Comparison of ENCODE assay signal across 1 cellular context in the genomic region with DNA sequence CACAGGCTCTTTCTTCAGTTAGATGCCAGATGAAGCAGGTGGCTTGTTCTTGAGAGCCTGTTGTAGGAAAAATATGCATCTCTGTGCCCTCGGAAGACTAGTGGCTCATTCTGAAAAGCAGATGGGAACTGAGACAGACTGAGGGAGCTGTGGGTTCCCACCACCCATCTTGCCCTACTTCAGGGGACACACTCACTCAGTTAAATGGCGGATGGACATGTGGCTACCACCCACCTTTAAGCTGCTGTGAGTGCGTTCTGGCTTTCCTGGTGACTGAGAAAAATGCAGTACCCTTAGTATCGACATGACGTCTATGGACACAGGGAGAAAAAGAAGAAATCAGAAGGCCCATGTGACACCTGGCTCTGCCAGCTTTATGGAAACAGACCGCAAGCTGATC.
TF ChIP-seq lines count a peak whose summit lies in the region.

No MANE protein-coding gene starts in this region.

TF ChIP-seq in GM23338, 12 proteins besides CTCF, POLR2A, EP300 and RAD21:
- TF ChIP-seq, protein P1, sequence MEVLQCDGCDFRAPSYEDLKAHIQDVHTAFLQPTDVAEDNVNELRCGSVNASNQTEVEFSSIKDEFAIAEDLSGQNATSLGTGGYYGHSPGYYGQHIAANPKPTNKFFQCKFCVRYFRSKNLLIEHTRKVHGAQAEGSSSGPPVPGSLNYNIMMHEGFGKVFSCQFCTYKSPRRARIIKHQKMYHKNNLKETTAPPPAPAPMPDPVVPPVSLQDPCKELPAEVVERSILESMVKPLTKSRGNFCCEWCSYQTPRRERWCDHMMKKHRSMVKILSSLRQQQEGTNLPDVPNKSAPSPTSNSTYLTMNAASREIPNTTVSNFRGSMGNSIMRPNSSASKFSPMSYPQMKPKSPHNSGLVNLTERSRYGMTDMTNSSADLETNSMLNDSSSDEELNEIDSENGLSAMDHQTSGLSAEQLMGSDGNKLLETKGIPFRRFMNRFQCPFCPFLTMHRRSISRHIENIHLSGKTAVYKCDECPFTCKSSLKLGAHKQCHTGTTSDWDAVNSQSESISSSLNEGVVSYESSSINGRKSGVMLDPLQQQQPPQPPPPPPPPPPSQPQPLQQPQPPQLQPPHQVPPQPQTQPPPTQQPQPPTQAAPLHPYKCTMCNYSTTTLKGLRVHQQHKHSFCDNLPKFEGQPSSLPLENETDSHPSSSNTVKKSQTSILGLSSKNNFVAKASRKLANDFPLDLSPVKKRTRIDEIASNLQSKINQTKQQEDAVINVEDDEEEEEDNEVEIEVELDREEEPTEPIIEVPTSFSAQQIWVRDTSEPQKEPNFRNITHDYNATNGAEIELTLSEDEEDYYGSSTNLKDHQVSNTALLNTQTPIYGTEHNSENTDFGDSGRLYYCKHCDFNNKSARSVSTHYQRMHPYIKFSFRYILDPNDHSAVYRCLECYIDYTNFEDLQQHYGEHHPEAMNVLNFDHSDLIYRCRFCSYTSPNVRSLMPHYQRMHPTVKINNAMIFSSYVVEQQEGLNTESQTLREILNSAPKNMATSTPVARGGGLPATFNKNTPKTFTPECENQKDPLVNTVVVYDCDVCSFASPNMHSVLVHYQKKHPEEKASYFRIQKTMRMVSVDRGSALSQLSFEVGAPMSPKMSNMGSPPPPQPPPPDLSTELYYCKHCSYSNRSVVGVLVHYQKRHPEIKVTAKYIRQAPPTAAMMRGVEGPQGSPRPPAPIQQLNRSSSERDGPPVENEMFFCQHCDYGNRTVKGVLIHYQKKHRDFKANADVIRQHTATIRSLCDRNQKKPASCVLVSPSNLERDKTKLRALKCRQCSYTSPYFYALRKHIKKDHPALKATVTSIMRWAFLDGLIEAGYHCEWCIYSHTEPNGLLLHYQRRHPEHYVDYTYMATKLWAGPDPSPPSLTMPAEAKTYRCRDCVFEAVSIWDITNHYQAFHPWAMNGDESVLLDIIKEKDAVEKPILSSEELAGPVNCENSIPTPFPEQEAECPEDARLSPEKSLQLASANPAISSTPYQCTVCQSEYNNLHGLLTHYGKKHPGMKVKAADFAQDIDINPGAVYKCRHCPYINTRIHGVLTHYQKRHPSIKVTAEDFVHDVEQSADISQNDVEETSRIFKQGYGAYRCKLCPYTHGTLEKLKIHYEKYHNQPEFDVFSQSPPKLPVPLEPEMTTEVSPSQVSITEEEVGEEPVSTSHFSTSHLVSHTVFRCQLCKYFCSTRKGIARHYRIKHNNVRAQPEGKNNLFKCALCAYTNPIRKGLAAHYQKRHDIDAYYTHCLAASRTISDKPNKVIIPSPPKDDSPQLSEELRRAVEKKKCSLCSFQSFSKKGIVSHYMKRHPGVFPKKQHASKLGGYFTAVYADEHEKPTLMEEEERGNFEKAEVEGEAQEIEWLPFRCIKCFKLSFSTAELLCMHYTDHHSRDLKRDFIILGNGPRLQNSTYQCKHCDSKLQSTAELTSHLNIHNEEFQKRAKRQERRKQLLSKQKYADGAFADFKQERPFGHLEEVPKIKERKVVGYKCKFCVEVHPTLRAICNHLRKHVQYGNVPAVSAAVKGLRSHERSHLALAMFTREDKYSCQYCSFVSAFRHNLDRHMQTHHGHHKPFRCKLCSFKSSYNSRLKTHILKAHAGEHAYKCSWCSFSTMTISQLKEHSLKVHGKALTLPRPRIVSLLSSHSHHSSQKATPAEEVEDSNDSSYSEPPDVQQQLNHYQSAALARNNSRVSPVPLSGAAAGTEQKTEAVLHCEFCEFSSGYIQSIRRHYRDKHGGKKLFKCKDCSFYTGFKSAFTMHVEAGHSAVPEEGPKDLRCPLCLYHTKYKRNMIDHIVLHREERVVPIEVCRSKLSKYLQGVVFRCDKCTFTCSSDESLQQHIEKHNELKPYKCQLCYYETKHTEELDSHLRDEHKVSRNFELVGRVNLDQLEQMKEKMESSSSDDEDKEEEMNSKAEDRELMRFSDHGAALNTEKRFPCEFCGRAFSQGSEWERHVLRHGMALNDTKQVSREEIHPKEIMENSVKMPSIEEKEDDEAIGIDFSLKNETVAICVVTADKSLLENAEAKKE (CRISPR knock-in tag; IDR thresholded peaks at IDR 0.05), result no peak
- TF ChIP-seq ZNF331 (CRISPR knock-in tag; IDR thresholded peaks at IDR 0.05; ENCODE audit: low read depth) (no peak), ZNF114 (CRISPR knock-in tag; IDR thresholded peaks at IDR 0.05) (no peak), JUNB (IDR thresholded peaks at IDR 0.05; ENCODE audit: unreplicated experiment) (no peak), CREB1 (CRISPR knock-in tag; IDR thresholded peaks at IDR 0.05; ENCODE audit: low read depth) (no peak), EZH2phosphoT487 (IDR thresholded peaks at IDR 0.05; ENCODE audit: unreplicated experiment) (no peak), STAT1 (IDR thresholded peaks at IDR 0.05; ENCODE audit: unreplicated experiment) (no peak), REST (IDR thresholded peaks at IDR 0.05; ENCODE audit: unreplicated experiment) (no peak), NANOG (IDR thresholded peaks at IDR 0.05; ENCODE audit: borderline replicate concordance) (no peak), EZH2 (IDR thresholded peaks at IDR 0.05; ENCODE audit: low read depth, unreplicated experiment) (no peak), POLR2AphosphoS5 (IDR thresholded peaks at IDR 0.05; ENCODE audit: low read depth) (no peak)
- TF ChIP-seq, protein P2, sequence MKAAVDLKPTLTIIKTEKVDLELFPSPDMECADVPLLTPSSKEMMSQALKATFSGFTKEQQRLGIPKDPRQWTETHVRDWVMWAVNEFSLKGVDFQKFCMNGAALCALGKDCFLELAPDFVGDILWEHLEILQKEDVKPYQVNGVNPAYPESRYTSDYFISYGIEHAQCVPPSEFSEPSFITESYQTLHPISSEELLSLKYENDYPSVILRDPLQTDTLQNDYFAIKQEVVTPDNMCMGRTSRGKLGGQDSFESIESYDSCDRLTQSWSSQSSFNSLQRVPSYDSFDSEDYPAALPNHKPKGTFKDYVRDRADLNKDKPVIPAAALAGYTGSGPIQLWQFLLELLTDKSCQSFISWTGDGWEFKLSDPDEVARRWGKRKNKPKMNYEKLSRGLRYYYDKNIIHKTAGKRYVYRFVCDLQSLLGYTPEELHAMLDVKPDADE (IDR thresholded peaks at IDR 0.05), result no peak
TF ChIP-seq in GM23338: peak in this region for 0.
